ENCODE assay signal across 8 cellular contexts in genomic region chr1:12177999-12178441, GRCh38. TPM values are rescaled to one million over a fixed set of nuclear protein-coding genes. Genes with fewer than 3 reads are reported as not detected.
DNase-seq lines count a peak whose midpoint lies in the region; TF ChIP-seq lines count a peak whose summit lies in the region.

No MANE protein-coding gene starts in this region.

- H3K9me3 Mint-ChIP-seq in endothelial cell (ENCODE audit: unreplicated experiment) (no peaks in the 10 kb centered on the region), type B pancreatic cell (no peaks in the 10 kb centered on the region)

- H3K27ac Mint-ChIP-seq in endothelial cell (ENCODE audit: unreplicated experiment) (peak overlapping the region; percentile 76), type B pancreatic cell (peak overlapping the region; percentile 22)

- peaks cover 28% of the 10 kb centered on the region for H3K36me3 Mint-ChIP-seq in endothelial cell (ENCODE audit: low read depth, unreplicated experiment)
- no peaks in the 10 kb centered on the region for H3K36me3 Mint-ChIP-seq in type B pancreatic cell

- in situ Hi-C loops in GM13977 (cut with MboI; ENCODE audit: low pct_unique_long_range_greater_than_20kb, low sequenced_read_pairs, unreplicated experiment): no loop called here

- peak; percentile 88 for DNase-seq in AG10803 (ENCODE audit: low read depth)
- peak; percentile 80 for DNase-seq in NB4 (ENCODE audit: low read depth)
- peak; percentile 94 to 96 for DNase-seq in activated CD8-positive, alpha-beta memory T cell treated with anti-CD3 and anti-CD28 coated beads for 4 hours (ENCODE audit: low read depth in 2 of 2)
- DNase-seq in endothelial cell (ENCODE audit: low spot score): no peak
- peak; percentile 95 for DNase-seq in posterior vena cava (ENCODE audit: low spot score)
- no peak for DNase-seq in type B pancreatic cell (ENCODE audit: extremely low spot score, unreplicated experiment)
- DNase-seq in HPDE6-E6E7 (ENCODE audit: extremely low spot score): no peak
- no peak for DNase-seq in GM13977 (ENCODE audit: low spot score)

- H3K4me3 Mint-ChIP-seq in endothelial cell (ENCODE audit: unreplicated experiment): peak overlapping the region; percentile 37
- H3K4me3 Mint-ChIP-seq in type B pancreatic cell: no peak overlapping the region

- intact Hi-C loops in posterior vena cava (cut with DNase I): no loop called here

- no peak for TF ChIP-seq CTCF in AG10803 (conservative IDR thresholded peaks at IDR 0.05; ENCODE audit: low read length)
- no peak for TF ChIP-seq CTCF in NB4 (IDR thresholded peaks at IDR 0.05; ENCODE audit: low read depth, low read length)
- no peak for TF ChIP-seq CTCF in endothelial cell (IDR thresholded peaks at IDR 0.05; ENCODE audit: unreplicated experiment)
- no peak for TF ChIP-seq CTCF in type B pancreatic cell (conservative IDR thresholded peaks at IDR 0.05)
- TF ChIP-seq CTCF in GM13977 (IDR thresholded peaks at IDR 0.05; ENCODE audit: extremely low read depth, insufficient read depth, missing control alignments): no peak

- TF ChIP-seq POLR2A in NB4 (IDR thresholded peaks at IDR 0.05; ENCODE audit: extremely low read depth, insufficient read length): no peak

- H3K4me1 Mint-ChIP-seq in endothelial cell (ENCODE audit: unreplicated experiment) (peaks cover 78% of the 10 kb centered on the region), type B pancreatic cell (ENCODE audit: unreplicated experiment) (peaks cover 18% of the 10 kb centered on the region)

- H3K27me3 Mint-ChIP-seq in endothelial cell (ENCODE audit: unreplicated experiment) (peaks cover 5% of the 10 kb centered on the region), type B pancreatic cell (peaks cover 8% of the 10 kb centered on the region)

- H3K4me3 ChIP-seq in AG10803 (ENCODE audit: low read length): no peak overlapping the region
- no peak overlapping the region for H3K4me3 ChIP-seq in NB4 (ENCODE audit: low read depth, low read length)

RNA-seq across cellular contexts. Expression of gene TNFRSF1B, which starts 11.2 kb away (rescaled TPM):
- total RNA-seq in endothelial cell (ENCODE audit: unreplicated experiment): 142 TPM
- 10 to 100 TPM; 37.6 to 38.1 TPM for total RNA-seq in posterior vena cava
- 2.4 and 3.3 TPM in 2 replicates for total RNA-seq in type B pancreatic cell (ENCODE audit: low replicate concordance)

RNA-seq across cellular contexts. Expression of gene VPS13D, which starts 51.8 kb away (rescaled TPM):
- 37.8 TPM for total RNA-seq in endothelial cell (ENCODE audit: unreplicated experiment)
- 10 to 100 TPM; 74.9 to 96.7 TPM for total RNA-seq in posterior vena cava
- total RNA-seq in type B pancreatic cell (ENCODE audit: low replicate concordance): 43.4 and 49.0 TPM in 2 replicates

Comparison
In these comparisons a context has a peak if more than half of its experiments do, and no peak if none do; other contexts are left out.
1. DNase-seq: peak in AG10803 (single experiment), NB4 (single experiment), activated CD8-positive, alpha-beta memory T cell treated with anti-CD3 and anti-CD28 coated beads for 4 hours (2 of 2) and posterior vena cava (single experiment); none in endothelial cell (single experiment), type B pancreatic cell (single experiment), HPDE6-E6E7 (single experiment) and GM13977 (single experiment).